17 cellular contexts compared by ENCODE assay signal in the genomic region with DNA sequence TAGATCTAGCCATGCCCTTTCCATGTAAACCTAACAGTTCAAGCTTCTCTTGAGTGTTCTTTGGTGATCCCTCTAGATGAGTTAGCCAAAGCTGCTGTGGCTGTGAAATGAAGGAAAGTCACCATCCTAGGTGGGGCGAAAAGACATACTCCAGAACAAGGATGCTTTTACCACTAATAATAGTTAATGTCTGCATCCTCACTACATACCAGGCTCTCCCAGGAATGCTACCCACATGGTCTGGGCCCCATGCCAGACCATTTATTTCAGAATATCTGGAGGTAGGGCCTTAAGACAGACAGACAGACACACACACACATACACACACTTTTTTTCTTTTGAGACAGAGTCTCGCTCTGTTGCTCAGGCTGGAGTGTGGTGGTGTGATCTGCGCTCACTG. TPM values are rescaled to one million over a fixed set of nuclear protein-coding genes. Genes with fewer than 3 reads are reported as not detected.
DNase-seq lines count a peak whose midpoint lies in the region; ATAC-seq, FAIRE-seq and TF ChIP-seq lines count a peak whose summit lies in the region.
"Had no signal": no experiment of that assay in that cellular context is flagged by ENCODE, and none has a peak within 500 bp of the region (broad histone marks: within the 10 kb centered on the region; RNA-seq: fewer than 3 reads in every experiment).

No MANE protein-coding gene starts in this region.

- no peak for TF ChIP-seq CTCF in GM12878 (IDR thresholded peaks at IDR 0.05 in 2 of 3, conservative IDR thresholded peaks at IDR 0.05 in 1 of 3; ENCODE audit: control insufficient read depth in 2 of 3, extremely low read depth in 1 of 3, insufficient read depth in 1 of 3, low read depth in 3 of 3, low read length in 3 of 3)
- TF ChIP-seq CTCF in WTC11 (IDR thresholded peaks at IDR 0.05), result no peak

- peaks cover 21% of the 10 kb centered on the region for H3K4me1 Mint-ChIP-seq in WTC11

- H2AK5ac ChIP-seq in mesenchymal stem cell (ENCODE audit: low read length, severe bottlenecking), result no peak overlapping the region

- no peak overlapping the region for H3K4me3 Mint-ChIP-seq in WTC11
- H3K4me3 Mint-ChIP-seq: activated CD4-positive, alpha-beta memory T cell treated with anti-CD3 and anti-CD28 coated beads, Interleukin-2, amount 10 ng/mL, durations not matched to agents 7 days and 5 days; immature natural killer cell; stimulated activated naive B cell treated with anti-CD40 and anti-IgM and Interleukin-4, amounts not matched to agents 10 μg/mL and 1 μg/mL and 100 μg/mL, for 72 hours; T-helper 2 cell treated with Interferon-gamma antibody and Interleukin-4, amounts not matched to agents 5 μg/mL and 100 μg/mL, for 36 hours had no signal

- H3K79me2 ChIP-seq in GM12878 (ENCODE audit: control insufficient read depth, insufficient read depth, low read length), result no peaks in the 10 kb centered on the region; the same call in none of the 2 replicates

- no peaks in the 10 kb centered on the region for H3K27me3 Mint-ChIP-seq in WTC11 (ENCODE audit: low read depth)
- H3K27me3 Mint-ChIP-seq: activated CD4-positive, alpha-beta memory T cell treated with anti-CD3 and anti-CD28 coated beads, Interleukin-2, amount 10 ng/mL, durations not matched to agents 7 days and 5 days had no signal

- peaks cover 3% of the 10 kb centered on the region; the same call in 1 of the 2 replicates for H4K20me1 ChIP-seq in GM12878 (ENCODE audit: control insufficient read depth, insufficient read depth)

- H3K36me3 ChIP-seq in GM12878 (ENCODE audit: control insufficient read depth in 2 of 2, insufficient read depth in 2 of 2, low read length in 1 of 2) (no peaks in the 10 kb centered on the region), mesenchymal stem cell (ENCODE audit: control insufficient read depth in 1 of 2, insufficient read depth in 2 of 2, low read depth in 1 of 2, low read length in 2 of 2) (no peaks in the 10 kb centered on the region)
- H3K36me3 ChIP-seq: BLaER1 treated with 17β-estradiol and CSF1 and Interleukin-3, amounts not matched to agents 10 nM and 100 nM; colonic mucosa; prostate gland had no signal

- H4K91ac ChIP-seq in mesenchymal stem cell (ENCODE audit: low read length), result no peak overlapping the region

- no peak overlapping the region for H2BK120ac ChIP-seq in mesenchymal stem cell (ENCODE audit: low read depth, low read length)

- no peak overlapping the region for H4K8ac ChIP-seq in mesenchymal stem cell (ENCODE audit: low read length)

- no TSS peak for BruUV-seq in GM12878 (replicated peaks; lab: Mats Ljungman, UMichigan)

- CTCF ChIA-PET in GM12878 (lab: Yijun Ruan, JAX) (interaction anchor here (3.7 kb wide), 1 partner anchor 12 kb away, joined by 12 read pairs; no protein-coding TSS in a partner anchor), WTC11 (lab: Charles Lee) (interaction anchor here (7.9 kb wide), 1 partner anchor 169 kb away, joined by 46 read pairs; no protein-coding TSS in a partner anchor)

- intact Hi-C loops in GM12878 (cut with micrococcal nuclease; ENCODE audit: unreplicated experiment), result no loop called here

- no peak overlapping the region for H3K27ac Mint-ChIP-seq in WTC11
- H3K27ac Mint-ChIP-seq: activated CD4-positive, alpha-beta memory T cell treated with anti-CD3 and anti-CD28 coated beads, Interleukin-2, amount 10 ng/mL, durations not matched to agents 7 days and 5 days; immature natural killer cell; stimulated activated naive B cell treated with anti-CD40 and anti-IgM and Interleukin-4, amounts not matched to agents 10 μg/mL and 1 μg/mL and 100 μg/mL, for 72 hours; T-helper 2 cell treated with Interferon-gamma antibody and Interleukin-4, amounts not matched to agents 5 μg/mL and 100 μg/mL, for 36 hours had no signal

- H3K23ac ChIP-seq in mesenchymal stem cell (ENCODE audit: low read length in 2 of 2), result no peak overlapping the region

- RAD21 ChIA-PET in GM12878 (lab: Charles Lee; ENCODE audit: unreplicated experiment), result no interaction called here

- 98% methylated on average over 3 of the region's 3 CpGs for WGBS in GM12878 (ENCODE audit: insufficient coverage, insufficient replicate concordance, low lambda C conversion rate, missing lambda C conversion rate)
- 79% methylated on average over 3 of the region's 3 CpGs for WGBS in mesenchymal stem cell

- no peak overlapping the region for H2BK15ac ChIP-seq in mesenchymal stem cell (ENCODE audit: low read depth, poor library complexity, severe bottlenecking)

- H3K36me3 Mint-ChIP-seq in WTC11, result no peaks in the 10 kb centered on the region

- H3K9me3 ChIP-seq in GM12878 (replicated peaks; ENCODE audit: control insufficient read depth, insufficient read depth, low read length), result no peaks in the 10 kb centered on the region
- no peaks in the 10 kb centered on the region for H3K9me3 ChIP-seq in mesenchymal stem cell (ENCODE audit: control insufficient read depth, low read length)
- H3K9me3 ChIP-seq: BLaER1 treated with 17β-estradiol and CSF1 and Interleukin-3, amounts not matched to agents 10 nM and 100 nM; colonic mucosa; prostate gland had no signal

- DNase-seq in Caki2 (ENCODE audit: low read depth) (peak; percentile 85), NCI-H226 (peak; percentile 96), GM12878 (ENCODE audit: low read depth, low spot score) (no peak), mesenchymal stem cell (peak; percentile 67), WTC11 (ENCODE audit: low spot score) (no peak), cerebellum (ENCODE audit: low spot score) (no peak), inferior parietal cortex (ENCODE audit: extremely low spot score) (no peak)
- DNase-seq: activated CD4-positive, alpha-beta memory T cell treated with anti-CD3 and anti-CD28 coated beads, Interleukin-2, amount 10 ng/mL, durations not matched to agents 7 days and 5 days; colonic mucosa; immature natural killer cell; stimulated activated CD4-positive, alpha-beta T cell treated with anti-CD3 and anti-CD28 coated beads, Interleukin-4, amount 100 ng/mL, for 1 hour; stimulated activated naive B cell treated with anti-CD40 and anti-IgM and Interleukin-4, amounts not matched to agents 10 μg/mL and 1 μg/mL and 100 μg/mL, for 72 hours had no signal

- POLR2A ChIA-PET in GM12878 (lab: Charles Lee), result no interaction called here
- POLR2A ChIA-PET in WTC11 (lab: Charles Lee), result no interaction called here

- H3K4me1 ChIP-seq in GM12878 (ENCODE audit: control insufficient read depth, insufficient read depth, low read length) (peaks cover 3% of the 10 kb centered on the region), mesenchymal stem cell (ENCODE audit: control insufficient read depth, insufficient read depth, low read depth, low read length) (peaks cover 36% of the 10 kb centered on the region)
- H3K4me1 ChIP-seq: colonic mucosa, prostate gland had no signal

- no peak for TF ChIP-seq RAD21 in GM12878 (IDR thresholded peaks at IDR 0.05; ENCODE audit: insufficient read depth, low read depth, low read length)

- no peak overlapping the region for H3K9ac ChIP-seq in GM12878 (ENCODE audit: control insufficient read depth, insufficient read depth, low read length)
- no peak overlapping the region for H3K9ac ChIP-seq in mesenchymal stem cell (ENCODE audit: low read length)
- H3K9ac ChIP-seq: BLaER1 treated with 17β-estradiol and CSF1 and Interleukin-3, amounts not matched to agents 10 nM and 100 nM had no signal

- H3K27me3 ChIP-seq in GM12878 (replicated peaks in 1 of 2; ENCODE audit: control insufficient read depth in 2 of 2, insufficient read depth in 2 of 2, low read length in 1 of 2) (no peaks in the 10 kb centered on the region), mesenchymal stem cell (ENCODE audit: control insufficient read depth in 1 of 2, insufficient read depth in 1 of 2, low read length in 2 of 2) (no peaks in the 10 kb centered on the region)
- H3K27me3 ChIP-seq: BLaER1 treated with 17β-estradiol and CSF1 and Interleukin-3, amounts not matched to agents 10 nM and 100 nM; colonic mucosa had no signal

- H3K9me3 Mint-ChIP-seq in WTC11, result no peaks in the 10 kb centered on the region
- H3K9me3 Mint-ChIP-seq: activated CD4-positive, alpha-beta memory T cell treated with anti-CD3 and anti-CD28 coated beads, Interleukin-2, amount 10 ng/mL, durations not matched to agents 7 days and 5 days; immature natural killer cell; stimulated activated naive B cell treated with anti-CD40 and anti-IgM and Interleukin-4, amounts not matched to agents 10 μg/mL and 1 μg/mL and 100 μg/mL, for 72 hours; T-helper 2 cell treated with Interferon-gamma antibody and Interleukin-4, amounts not matched to agents 5 μg/mL and 100 μg/mL, for 36 hours had no signal

- no peak overlapping the region for H2BK5ac ChIP-seq in mesenchymal stem cell (ENCODE audit: low read depth, low read length, poor library complexity, severe bottlenecking)

- H3K4ac ChIP-seq in mesenchymal stem cell (ENCODE audit: low read depth in 1 of 2, low read length in 2 of 2), result no peak overlapping the region

- TF ChIP-seq EP300 in GM12878 (IDR thresholded peaks at IDR 0.05; ENCODE audit: borderline replicate concordance in 1 of 2, control insufficient read depth in 1 of 2, low read depth in 2 of 2, low read length in 2 of 2), result no peak

- no peak overlapping the region for H3K18ac ChIP-seq in mesenchymal stem cell (ENCODE audit: low read depth in 1 of 2, low read length in 2 of 2)

- no peak overlapping the region for H3K14ac ChIP-seq in mesenchymal stem cell (ENCODE audit: low read length in 2 of 2)

- ATAC-seq in GM12878 (no peak), WTC11 (no peak), HG03520 (IDR thresholded peaks at IDR 0.05; ENCODE audit: unreplicated experiment) (no peak)
- ATAC-seq: stimulated activated naive B cell treated with anti-CD40 and anti-IgM and Interleukin-4, amounts not matched to agents 10 μg/mL and 1 μg/mL and 100 μg/mL, for 72 hours had no signal

- H3K79me1 ChIP-seq in mesenchymal stem cell (replicated peaks; ENCODE audit: low read length, poor library complexity, severe bottlenecking), result peaks cover 11% of the 10 kb centered on the region

- H3K27ac ChIP-seq in GM12878 (ENCODE audit: control insufficient read depth, insufficient read depth), result no peak overlapping the region
- H3K27ac ChIP-seq in mesenchymal stem cell (ENCODE audit: low read length, poor library complexity, severe bottlenecking), result peak overlapping the region; percentile 95
- H3K27ac ChIP-seq: BLaER1 treated with 17β-estradiol and CSF1 and Interleukin-3, amounts not matched to agents 10 nM and 100 nM; colonic mucosa; prostate gland had no signal

- H3K4me3 ChIP-seq in GM12878 (no peak overlapping the region), mesenchymal stem cell (ENCODE audit: insufficient read depth in 1 of 2, low read depth in 1 of 2, low read length in 2 of 2) (no peak overlapping the region)
- H3K4me3 ChIP-seq: BLaER1 treated with 17β-estradiol and CSF1 and Interleukin-3, amounts not matched to agents 10 nM and 100 nM; colonic mucosa; prostate gland had no signal

- FAIRE-seq in GM12878 (lab: Jason Lieb, UNC), result peak; percentile 18
- FAIRE-seq: H1 had no signal

- H3K4me2 ChIP-seq in GM12878 (ENCODE audit: control insufficient read depth, insufficient read depth) (no peak overlapping the region), mesenchymal stem cell (ENCODE audit: low read length, poor library complexity, severe bottlenecking) (no peak overlapping the region)
- H3K4me2 ChIP-seq: BLaER1 treated with 17β-estradiol and CSF1 and Interleukin-3, amounts not matched to agents 10 nM and 100 nM had no signal

- H2BK12ac ChIP-seq in mesenchymal stem cell (ENCODE audit: low read length in 2 of 2), result no peak overlapping the region

- TF ChIP-seq POLR2A in GM12878 (IDR thresholded peaks at IDR 0.05; ENCODE audit: low read depth, low read length), result no peak

- in situ Hi-C loops in Caki2 (cut with HindIII; ENCODE audit: low pct_unique_long_range_greater_than_20kb, low sequenced_read_pairs) (no loop called here), GM12878 (cut with MboI) (no loop called here)

- SMC1A ChIA-PET in GM12878 (lab: Charles Lee; ENCODE audit: uncharacterized antibody, unreplicated experiment), result interaction anchor here (1.1 to 1.4 kb wide), 2 partner anchors 9 to 12 kb away, joined by 3 read pairs; no protein-coding TSS in a partner anchor

- no peak overlapping the region for H2AFZ ChIP-seq in GM12878 (ENCODE audit: control insufficient read depth, low read depth, low read length)
- no peak overlapping the region for H2AFZ ChIP-seq in mesenchymal stem cell (ENCODE audit: low read depth, low read length)

RNA-seq across cellular contexts. Expression of gene ABTB2, which starts 14.7 kb away (rescaled TPM):
- total RNA-seq in Caki2 (2014; rRNA removed; shearing (Covaris generic); ENCODE audit: low replicate concordance), result 6.0 and 6.3 TPM in 2 replicates
- 8.8 and 9.6 TPM in 2 replicates for total RNA-seq in GM12878 (2013; cell fraction: nucleolus; rRNA removed)
- total RNA-seq in GM12878 (2014; rRNA removed) (0.54 and 1.0 TPM in 2 replicates), GM12878 (2014; rRNA removed; fragmentation: Illumina TruSeq; extraction: Trizol) (0.27 and 0.28 TPM in 2 replicates), GM12878 (2021) (1.6 and 2.1 TPM in 2 replicates), WTC11 (2021) (7.9 to 12.8 TPM (median 8.4 TPM) in 3 replicates), cerebellum (12.3 TPM)
- polyA plus RNA-seq in GM12878 (2011; ENCODE audit: low read depth), result 0.81 TPM
- polyA plus RNA-seq in GM12878 (2011; rRNA removed) (0.19 and 0.49 TPM in 2 replicates), GM12878 (2014; fragmentation: Illumina TruSeq; extraction: Trizol) (0.22 and 0.76 TPM in 2 replicates), GM12878 (2014; fragmentation: Nextera tagmentation; extraction: Ambion mirVana) (under 1 TPM; 0.13 to 0.16 TPM), GM12878 (2014; rRNA removed) (1.1 and 1.7 TPM in 2 replicates), GM12878 (2016; fragmentation: Nextera tagmentation; extraction: Ambion mirVana) (1 to 10 TPM in 1 of 2 experiments, under 1 TPM in 1; 0.68 to 1.1 TPM)
- 0.57 and 0.64 TPM in 2 replicates for polyA plus RNA-seq in GM12878 (2011; cell fraction: cytosol; rRNA removed)
- polyA plus RNA-seq in GM12878 (2011; cell fraction: nucleus; rRNA removed), result 2.1 and 2.4 TPM in 2 replicates
- 1.8 and 2.4 TPM in 2 replicates for polyA plus RNA-seq in GM12878 (2012)
- polyA minus RNA-seq in GM12878 (2011; rRNA and poly(A)+ RNA removed), result 0.37 and 0.82 TPM in 2 replicates
- 0.21 and 0.53 TPM in 2 replicates for polyA minus RNA-seq in GM12878 (2011; cell fraction: cytosol; rRNA and poly(A)+ RNA removed)
- 1.3 and 2.4 TPM in 2 replicates for polyA minus RNA-seq in GM12878 (2011; cell fraction: nucleus; rRNA and poly(A)+ RNA removed)
- polyA plus RNA-seq in mesenchymal stem cell (2013, experiment 1 of 2), result 0.39 TPM
- polyA plus RNA-seq in mesenchymal stem cell (2013, experiment 2 of 2), result 0.41 TPM

Comparison
In these comparisons a context has a peak if more than half of its experiments do, and no peak if none do; other contexts are left out.
1. DNase-seq: peak in Caki2 (single experiment), NCI-H226 (single experiment) and mesenchymal stem cell (single experiment); none in GM12878 (single experiment), WTC11 (single experiment), cerebellum (single experiment) and inferior parietal cortex (single experiment).